Comparison of ENCODE assay signal across 8 cellular contexts in genomic region chr5:159010611-159011497, GRCh38.
DNase-seq lines count a peak whose midpoint lies in the region; ATAC-seq and TF ChIP-seq lines count a peak whose summit lies in the region.

No MANE protein-coding gene starts in this region.

- peak; percentile 46 to 54 for DNase-seq in NOMO-1 (lab: John Stamatoyannopoulos, UW; ENCODE audit: unreplicated experiment in 2 of 2)
- peak; percentile 31 for DNase-seq in iris pigment epithelial cell (ENCODE audit: low read depth)
- no peak for DNase-seq in NCI-H2227 (lab: John Stamatoyannopoulos, UW; ENCODE audit: unreplicated experiment)
- no peak for DNase-seq in activated naive CD4-positive, alpha-beta T cell treated with anti-CD3 and anti-CD28 coated beads, Interleukin-2, amount 50 U/mL, for 72 hours (ENCODE audit: low spot score in 2 of 2)
- DNase-seq in HuH-7 (ENCODE audit: low spot score) = no peak
- DNase-seq in activated naive CD4-positive, alpha-beta T cell treated with anti-CD3 and anti-CD28 coated beads, Interleukin-2, amount 10 ng/mL, durations not matched to agents 7 days and 5 days = no peak

- no peaks in the 10 kb centered on the region for H3K36me3 Mint-ChIP-seq in activated naive CD4-positive, alpha-beta T cell treated with anti-CD3 and anti-CD28 coated beads, Interleukin-2, amount 50 U/mL, for 72 hours
- no peaks in the 10 kb centered on the region for H3K36me3 Mint-ChIP-seq in activated naive CD4-positive, alpha-beta T cell treated with anti-CD3 and anti-CD28 coated beads, Interleukin-2, amount 10 ng/mL, durations not matched to agents 7 days and 5 days

- no peak overlapping the region for H3K27ac Mint-ChIP-seq in activated naive CD4-positive, alpha-beta T cell treated with anti-CD3 and anti-CD28 coated beads, Interleukin-2, amount 50 U/mL, for 72 hours
- no peak overlapping the region for H3K27ac Mint-ChIP-seq in activated naive CD4-positive, alpha-beta T cell treated with anti-CD3 and anti-CD28 coated beads, Interleukin-2, amount 10 ng/mL, durations not matched to agents 7 days and 5 days

- peaks cover 10% of the 10 kb centered on the region for H3K4me1 Mint-ChIP-seq in activated naive CD4-positive, alpha-beta T cell treated with anti-CD3 and anti-CD28 coated beads, Interleukin-2, amount 10 ng/mL, durations not matched to agents 7 days and 5 days

- H3K9me3 Mint-ChIP-seq in activated naive CD4-positive, alpha-beta T cell treated with anti-CD3 and anti-CD28 coated beads, Interleukin-2, amount 50 U/mL, for 72 hours = no peaks in the 10 kb centered on the region
- no peaks in the 10 kb centered on the region for H3K9me3 Mint-ChIP-seq in activated naive CD4-positive, alpha-beta T cell treated with anti-CD3 and anti-CD28 coated beads, Interleukin-2, amount 10 ng/mL, durations not matched to agents 7 days and 5 days

- CTCF ChIA-PET in activated naive CD4-positive, alpha-beta T cell treated with anti-CD3 and anti-CD28 coated beads, Interleukin-2, amount 10 ng/mL, durations not matched to agents 7 days and 5 days (lab: Charles Lee) = no interaction called here

- peak; percentile 90 for ATAC-seq in GM18505 (IDR thresholded peaks at IDR 0.05; ENCODE audit: unreplicated experiment)
- peak; percentile 92 for ATAC-seq in GM21737 (IDR thresholded peaks at IDR 0.05; ENCODE audit: unreplicated experiment)
- no peak for ATAC-seq in activated naive CD4-positive, alpha-beta T cell treated with anti-CD3 and anti-CD28 coated beads, Interleukin-2, amount 50 U/mL, for 72 hours

- H3K27me3 Mint-ChIP-seq in activated naive CD4-positive, alpha-beta T cell treated with anti-CD3 and anti-CD28 coated beads, Interleukin-2, amount 10 ng/mL, durations not matched to agents 7 days and 5 days = peaks cover 8% of the 10 kb centered on the region

- no peak overlapping the region for H3K4me3 Mint-ChIP-seq in activated naive CD4-positive, alpha-beta T cell treated with anti-CD3 and anti-CD28 coated beads, Interleukin-2, amount 10 ng/mL, durations not matched to agents 7 days and 5 days

- peak; percentile 60 for TF ChIP-seq POLR2A in GM18505 (IDR thresholded peaks at IDR 0.05; ENCODE audit: borderline replicate concordance, extremely low read depth, insufficient read depth, insufficient read length)

Comparison
In these comparisons a context has a peak if more than half of its experiments do, and no peak if none do; other contexts are left out.
1. ATAC-seq: peak in GM18505 (single experiment) and GM21737 (single experiment); none in activated naive CD4-positive, alpha-beta T cell treated with anti-CD3 and anti-CD28 coated beads, Interleukin-2, amount 50 U/mL, for 72 hours (0 of 2).
2. DNase-seq: peak in NOMO-1 (2 of 2) and iris pigment epithelial cell (single experiment); none in NCI-H2227 (single experiment), activated naive CD4-positive, alpha-beta T cell treated with anti-CD3 and anti-CD28 coated beads, Interleukin-2, amount 50 U/mL, for 72 hours (0 of 2), HuH-7 (single experiment) and activated naive CD4-positive, alpha-beta T cell treated with anti-CD3 and anti-CD28 coated beads, Interleukin-2, amount 10 ng/mL, durations not matched to agents 7 days and 5 days (single experiment).